ENCODE assay signal across 11 cellular contexts in genomic region chr10:46462276-46462675, GRCh38. TPM values are rescaled to one million over a fixed set of nuclear protein-coding genes. Genes with fewer than 3 reads are reported as not detected.
"Had no signal": no experiment of that assay in that cellular context is flagged by ENCODE, and none has a peak within 500 bp of the region (broad histone marks: within the 10 kb centered on the region; RNA-seq: fewer than 3 reads in every experiment).

No MANE protein-coding gene starts in this region.

RNA-seq across cellular contexts. Expression of gene NPY4R, which starts 3.5 kb away (rescaled TPM):
- total RNA-seq: naive thymus-derived CD4-positive, alpha-beta T cell; natural killer cell; occipital lobe; pancreas; psoas muscle; right lobe of liver; smooth muscle cell; thoracic aorta; thyroid gland; ureter had no signal
- polyA plus RNA-seq: naive thymus-derived CD4-positive, alpha-beta T cell; neural cell; pancreas; smooth muscle cell had no signal
